ENCODE assay signal across 1 cellular context in the genomic region with DNA sequence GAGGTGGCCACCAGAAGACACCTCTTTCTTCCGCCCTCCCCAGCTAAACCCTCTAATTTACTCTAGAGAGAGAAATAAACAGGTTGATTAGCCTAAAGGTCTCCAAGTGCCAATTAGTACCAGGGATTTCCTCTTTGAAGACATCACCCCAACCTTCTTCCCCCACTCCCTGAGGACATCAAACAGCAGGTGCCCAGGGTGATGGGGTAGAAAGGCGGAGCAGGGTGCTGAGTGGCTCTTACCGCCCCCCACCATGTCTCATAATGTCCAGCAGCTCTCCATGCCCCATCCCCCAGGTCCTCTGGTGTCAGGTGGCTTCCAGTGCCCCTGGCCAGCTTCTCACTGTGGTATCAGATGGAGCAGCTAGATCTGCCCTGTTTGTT.
TF ChIP-seq lines count a peak whose summit lies in the region.

No MANE protein-coding gene starts in this region.

TF ChIP-seq in IMR-90, 13 proteins besides CTCF, POLR2A, EP300 and RAD21:
- TF ChIP-seq NFE2L2 (IDR thresholded peaks at IDR 0.05; ENCODE audit: low read depth, low read length): no peak
- TF ChIP-seq MAFK (IDR thresholded peaks at IDR 0.05; ENCODE audit: low read depth, low read length): no peak
- TF ChIP-seq MAZ (IDR thresholded peaks at IDR 0.05; ENCODE audit: borderline replicate concordance, low read depth, low read length): no peak
- no peak for TF ChIP-seq SMC3 (IDR thresholded peaks at IDR 0.05; ENCODE audit: low read depth, low read length)
- no peak for TF ChIP-seq BHLHE40 (IDR thresholded peaks at IDR 0.05; ENCODE audit: low read depth, low read length)
TF ChIP-seq in IMR-90: peak in this region for 0.
